Comparison of ENCODE assay signal across 21 cellular contexts in the genomic region with DNA sequence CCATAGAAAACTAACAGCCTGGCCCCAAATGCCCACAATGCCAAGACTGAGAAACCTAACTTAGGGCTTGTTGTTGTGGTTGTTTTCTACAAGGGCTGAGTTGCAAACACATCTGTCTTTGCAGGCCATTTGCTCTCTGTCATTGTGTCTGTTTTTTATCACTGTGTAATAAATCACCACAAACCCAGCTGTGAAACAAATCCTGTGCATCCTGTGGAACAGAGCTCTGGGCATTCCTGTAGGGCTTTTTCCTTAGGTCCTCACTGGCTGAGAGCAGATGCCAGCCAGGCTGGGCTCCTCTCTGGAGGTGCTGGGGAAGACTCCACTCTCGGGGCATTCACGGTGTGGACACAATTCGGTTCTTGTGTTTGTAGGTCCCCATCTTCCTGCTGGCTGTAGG. TPM values are rescaled to one million over a fixed set of nuclear protein-coding genes. Genes with fewer than 3 reads are reported as not detected.
"Had no signal": no experiment of that assay in that cellular context is flagged by ENCODE, and none has a peak within 500 bp of the region (broad histone marks: within the 10 kb centered on the region; RNA-seq: fewer than 3 reads in every experiment).

No MANE protein-coding gene starts in this region.

- H3K4me3 ChIP-seq: adrenal gland, K562, Peyer's patch, SK-N-MC had no signal

- H3K9me3 ChIP-seq: adrenal gland had no signal

- H3K4me1 ChIP-seq: adrenal gland, Peyer's patch had no signal

- H3K36me3 Mint-ChIP-seq: activated naive CD8-positive, alpha-beta T cell treated with anti-CD3 and anti-CD28 coated beads, Interleukin-2, amount 10 ng/mL, durations not matched to agents 7 days and 5 days; T-cell had no signal

- H3K27me3 Mint-ChIP-seq: activated CD8-positive, alpha-beta T cell treated with anti-CD3 and anti-CD28 coated beads for 36 hours had no signal

- H3K27ac Mint-ChIP-seq: activated CD8-positive, alpha-beta T cell treated with anti-CD3 and anti-CD28 coated beads for 36 hours; activated naive CD8-positive, alpha-beta T cell treated with anti-CD3 and anti-CD28 coated beads, Interleukin-2, amount 10 ng/mL, durations not matched to agents 7 days and 5 days; T-cell had no signal

- H3K36me3 ChIP-seq: adrenal gland, Peyer's patch had no signal

- FAIRE-seq: K562 had no signal

- H3K4me3 Mint-ChIP-seq: activated CD8-positive, alpha-beta T cell treated with anti-CD3 and anti-CD28 coated beads for 36 hours; activated naive CD8-positive, alpha-beta T cell treated with anti-CD3 and anti-CD28 coated beads, Interleukin-2, amount 10 ng/mL, durations not matched to agents 7 days and 5 days; T-cell had no signal

- DNase-seq: activated CD4-positive, CD25-positive, alpha-beta regulatory T cell; activated CD8-positive, alpha-beta memory T cell treated with anti-CD3 and anti-CD28 coated beads, Interleukin-2, amount 50 U/mL, for 4 hours; activated CD8-positive, alpha-beta T cell treated with anti-CD3 and anti-CD28 coated beads for 36 hours; activated naive CD4-positive, alpha-beta T cell treated with anti-CD3 and anti-CD28 coated beads, Interleukin-2, amount 50 U/mL, for 16 hours; activated naive CD8-positive, alpha-beta T cell treated with anti-CD3 and anti-CD28 coated beads, Interleukin-2, amount 10 ng/mL, durations not matched to agents 7 days and 5 days; adrenal gland; anterior cingulate cortex; MM.1S; NCI-H1105; NCI-H1436; NCI-H1694 treated with DMSO at 0.1 percent for 48 hours; NCI-H2029 treated with DMSO at 0.1 percent for 48 hours; NCI-H446; NCI-H524; SHP77 treated with DMSO at 0.1 percent for 48 hours; T-cell had no signal

- H3K4me1 Mint-ChIP-seq: activated naive CD8-positive, alpha-beta T cell treated with anti-CD3 and anti-CD28 coated beads, Interleukin-2, amount 10 ng/mL, durations not matched to agents 7 days and 5 days; T-cell had no signal

- H3K27me3 ChIP-seq: adrenal gland, Peyer's patch had no signal

- H3K27ac ChIP-seq: adrenal gland, Peyer's patch, SK-N-MC, VCaP had no signal

RNA-seq across cellular contexts. Expression of a gene that starts 15.7 kb away (rescaled TPM):
- total RNA-seq: activated CD8-positive, alpha-beta T cell treated with anti-CD3 and anti-CD28 coated beads for 36 hours; activated naive CD8-positive, alpha-beta T cell treated with anti-CD3 and anti-CD28 coated beads, Interleukin-2, amount 10 ng/mL, durations not matched to agents 7 days and 5 days; K562; T-cell; T-helper 2 cell treated with Interferon-gamma antibody and Interleukin-4, amounts not matched to agents 100 ng/mL and 5 ng/mL, for 36 hours had no signal
- polyA plus RNA-seq: K562 had no signal

RNA-seq across cellular contexts. Expression of a gene that starts 19.7 kb away (rescaled TPM):
- total RNA-seq: K562 had no signal
- polyA plus RNA-seq: K562 had no signal
